17 cellular contexts compared by ENCODE assay signal in genomic region chr4:85423414-85423813, GRCh38. TPM values are rescaled to one million over a fixed set of nuclear protein-coding genes. Genes with fewer than 3 reads are reported as not detected.
DNase-seq lines count a peak whose midpoint lies in the region; ATAC-seq and TF ChIP-seq lines count a peak whose summit lies in the region.
"Had no signal": no experiment of that assay in that cellular context is flagged by ENCODE, and none has a peak within 500 bp of the region (broad histone marks: within the 10 kb centered on the region; RNA-seq: fewer than 3 reads in every experiment).

No MANE protein-coding gene starts in this region.

- H4K20me1 ChIP-seq in hepatocyte (ENCODE audit: insufficient read depth, poor library complexity, severe bottlenecking) = no peaks in the 10 kb centered on the region

- no peak for TF ChIP-seq CTCF in epithelial cell of esophagus (IDR thresholded peaks at IDR 0.05; ENCODE audit: insufficient read depth, low read depth, low read length, missing control alignments)
- no peak for TF ChIP-seq CTCF in hepatocyte (IDR thresholded peaks at IDR 0.05; ENCODE audit: poor library complexity)
- no peak for TF ChIP-seq CTCF in sigmoid colon (IDR thresholded peaks at IDR 0.05)

- no peaks in the 10 kb centered on the region for H3K9me3 Mint-ChIP-seq in effector memory CD8-positive, alpha-beta T cell
- H3K9me3 Mint-ChIP-seq: activated naive CD8-positive, alpha-beta T cell treated with anti-CD3 and anti-CD28 coated beads, Interleukin-2, amount 10 ng/mL, durations not matched to agents 7 days and 5 days had no signal

- intact Hi-C loops in sigmoid colon (cut with DNase I) = no loop called here

- H3K9me3 ChIP-seq in hepatocyte (ENCODE audit: low read depth) (no peaks in the 10 kb centered on the region), sigmoid colon (no peaks in the 10 kb centered on the region)
- H3K9me3 ChIP-seq: SK-N-SH, transverse colon had no signal

- DNase-seq in ELR (ENCODE audit: low read depth) (peak; percentile 54), epithelial cell of esophagus (ENCODE audit: low read depth) (peak; percentile 64), hepatocyte (ENCODE audit: low spot score) (no peak), sigmoid colon (no peak), Ammon's horn (ENCODE audit: low spot score) (no peak)
- no peak for DNase-seq in effector memory CD8-positive, alpha-beta T cell
- DNase-seq: ACHN; activated CD8-positive, alpha-beta memory T cell treated with anti-CD3 and anti-CD28 coated beads, Interleukin-2, amount 50 U/mL, for 4 hours; activated naive CD8-positive, alpha-beta T cell treated with anti-CD3 and anti-CD28 coated beads, Interleukin-2, amount 10 ng/mL, durations not matched to agents 7 days and 5 days; cerebellar nuclear complex; NCI-H2107; SK-N-SH; transverse colon had no signal

- H3K4me3 ChIP-seq in epithelial cell of esophagus (ENCODE audit: low read length) (no peak overlapping the region), hepatocyte (no peak overlapping the region), sigmoid colon (no peak overlapping the region)
- H3K4me3 ChIP-seq: lung, transverse colon had no signal

- H3K4me1 ChIP-seq in hepatocyte (ENCODE audit: insufficient read depth) (no peaks in the 10 kb centered on the region), sigmoid colon (no peaks in the 10 kb centered on the region)
- H3K4me1 ChIP-seq: transverse colon had no signal

- H3K36me3 ChIP-seq in hepatocyte (replicated peaks; ENCODE audit: insufficient read depth, low read depth) (no peaks in the 10 kb centered on the region), sigmoid colon (no peaks in the 10 kb centered on the region)
- H3K36me3 ChIP-seq: transverse colon had no signal

- no peaks in the 10 kb centered on the region for H3K27me3 ChIP-seq in hepatocyte
- no peaks in the 10 kb centered on the region for H3K27me3 ChIP-seq in sigmoid colon
- H3K27me3 ChIP-seq: transverse colon had no signal

- no peak overlapping the region for H3K27ac Mint-ChIP-seq in effector memory CD8-positive, alpha-beta T cell
- H3K27ac Mint-ChIP-seq: activated naive CD8-positive, alpha-beta T cell treated with anti-CD3 and anti-CD28 coated beads, Interleukin-2, amount 10 ng/mL, durations not matched to agents 7 days and 5 days had no signal

- no peak overlapping the region for H3K4me3 Mint-ChIP-seq in effector memory CD8-positive, alpha-beta T cell
- H3K4me3 Mint-ChIP-seq: activated naive CD8-positive, alpha-beta T cell treated with anti-CD3 and anti-CD28 coated beads, Interleukin-2, amount 10 ng/mL, durations not matched to agents 7 days and 5 days had no signal

- H3K9me2 ChIP-seq in hepatocyte (replicated peaks; ENCODE audit: insufficient read depth) = no peaks in the 10 kb centered on the region
- H3K9me2 ChIP-seq: SK-N-SH had no signal

- no peak for TF ChIP-seq POLR2A in sigmoid colon (IDR thresholded peaks at IDR 0.05)

- 94% methylated on average over 2 of the region's 2 CpGs for WGBS in hepatocyte (ENCODE audit: low lambda C conversion rate, missing lambda C conversion rate)
- 76 to 77% methylated on average over 2 of the region's 2 CpGs for WGBS in sigmoid colon, 2 donors

- H3K79me2 ChIP-seq in hepatocyte = no peaks in the 10 kb centered on the region

- no peaks in the 10 kb centered on the region for H3K4me1 Mint-ChIP-seq in effector memory CD8-positive, alpha-beta T cell (ENCODE audit: low read depth in 2 of 2)
- H3K4me1 Mint-ChIP-seq: activated naive CD8-positive, alpha-beta T cell treated with anti-CD3 and anti-CD28 coated beads, Interleukin-2, amount 10 ng/mL, durations not matched to agents 7 days and 5 days had no signal

- H3K4me2 ChIP-seq in hepatocyte = no peak overlapping the region
- H3K4me2 ChIP-seq: SK-N-SH had no signal

- no peaks in the 10 kb centered on the region for H3K36me3 Mint-ChIP-seq in effector memory CD8-positive, alpha-beta T cell (ENCODE audit: insufficient read depth)
- H3K36me3 Mint-ChIP-seq: activated naive CD8-positive, alpha-beta T cell treated with anti-CD3 and anti-CD28 coated beads, Interleukin-2, amount 10 ng/mL, durations not matched to agents 7 days and 5 days had no signal

- TF ChIP-seq EP300 in sigmoid colon (IDR thresholded peaks at IDR 0.05) = no peak

- no peak overlapping the region for H3K27ac ChIP-seq in hepatocyte
- no peak overlapping the region for H3K27ac ChIP-seq in sigmoid colon
- H3K27ac ChIP-seq: transverse colon, VCaP had no signal

- ATAC-seq in GM19463 (IDR thresholded peaks at IDR 0.05; ENCODE audit: unreplicated experiment) (peak; percentile 57), HG03457 (IDR thresholded peaks at IDR 0.05; ENCODE audit: unreplicated experiment) (peak; percentile 55)
- no peak for ATAC-seq in effector memory CD8-positive, alpha-beta T cell (replicated peaks)

- H3K27me3 Mint-ChIP-seq in effector memory CD8-positive, alpha-beta T cell = no peaks in the 10 kb centered on the region
- H3K27me3 Mint-ChIP-seq: activated naive CD8-positive, alpha-beta T cell treated with anti-CD3 and anti-CD28 coated beads, Interleukin-2, amount 10 ng/mL, durations not matched to agents 7 days and 5 days had no signal

- no peak overlapping the region for H2AFZ ChIP-seq in hepatocyte

RNA-seq across cellular contexts. Expression of gene ARHGAP24, which starts 51.5 kb away (rescaled TPM):
- 20.3 and 29.6 TPM in 2 replicates for total RNA-seq in hepatocyte
- polyA plus RNA-seq in hepatocyte = 19.5 and 22.9 TPM in 2 replicates
- total RNA-seq in sigmoid colon = 10 to 100 TPM; 23.1 to 40.4 (median 27.7) TPM
- 1 to 10 TPM in 2 of 3 donors, under 1 TPM in 1; 0.46 to 7.4 (median 3.6) TPM for polyA plus RNA-seq in sigmoid colon

Comparison
In these comparisons a context has a peak if more than half of its experiments do, and no peak if none do; other contexts are left out.
1. DNase-seq: peak in ELR (single experiment) and epithelial cell of esophagus (single experiment); none in hepatocyte (single experiment), sigmoid colon (single experiment), Ammon's horn (single experiment) and effector memory CD8-positive, alpha-beta T cell (0 of 3).